24 cellular contexts compared by ENCODE assay signal in genomic region chr10:31477584-31477983, GRCh38.
DNase-seq lines count a peak whose midpoint lies in the region; ATAC-seq, FAIRE-seq and TF ChIP-seq lines count a peak whose summit lies in the region.
"Had no signal": no experiment of that assay in that cellular context is flagged by ENCODE, and none has a peak within 500 bp of the region (broad histone marks: within the 10 kb centered on the region; RNA-seq: fewer than 3 reads in every experiment).

No MANE protein-coding gene starts in this region.

- H3K9ac ChIP-seq in IMR-90 (ENCODE audit: low read depth, low read length): no peak overlapping the region
- no peak overlapping the region for H3K9ac ChIP-seq in astrocyte (ENCODE audit: low read length)

- FAIRE-seq in astrocyte (lab: Jason Lieb, UNC) (no peak), pancreas (lab: Jason Lieb, UNC) (peak; percentile 9)

- H3K14ac ChIP-seq in IMR-90 (replicated peaks; ENCODE audit: low read depth, low read length): no peak overlapping the region

- H2AFZ ChIP-seq in IMR-90 (replicated peaks; ENCODE audit: low read length, poor library complexity): no peak overlapping the region
- no peak overlapping the region for H2AFZ ChIP-seq in astrocyte (ENCODE audit: low read depth, low read length)

- no TSS peak for BruUV-seq in IMR-90 (replicated peaks; lab: Mats Ljungman, UMichigan)

- peaks cover 10% of the 10 kb centered on the region for H3K9me3 Mint-ChIP-seq in astrocyte (ENCODE audit: unreplicated experiment)

- no peak overlapping the region for H2AK9ac ChIP-seq in IMR-90 (replicated peaks; ENCODE audit: low read depth, low read length, poor library complexity)

- H3K18ac ChIP-seq in IMR-90 (ENCODE audit: low read depth, low read length): no peak overlapping the region

- no peaks in the 10 kb centered on the region for H3K9me1 ChIP-seq in IMR-90 (ENCODE audit: insufficient read depth, low read length)

- ATAC-seq in IMR-90 (ENCODE audit: low read depth) (no peak), pancreas (no peak), HG03108 (IDR thresholded peaks at IDR 0.05; ENCODE audit: unreplicated experiment) (no peak), HG03039 (IDR thresholded peaks at IDR 0.05; ENCODE audit: unreplicated experiment) (no peak), HG03460 (IDR thresholded peaks at IDR 0.05; ENCODE audit: unreplicated experiment) (no peak), GM19351 (IDR thresholded peaks at IDR 0.05; ENCODE audit: unreplicated experiment) (no peak)

- CTCF ChIA-PET in IMR-90 (lab: Yijun Ruan, JAX): no interaction called here

- in situ Hi-C loops in IMR-90 (cut with MboI; ENCODE audit: low sequenced_read_pairs): no loop called here

- POLR2A ChIA-PET in IMR-90 (lab: Charles Lee; ENCODE audit: unreplicated experiment): no interaction called here

- no peak overlapping the region for H3K23ac ChIP-seq in IMR-90 (ENCODE audit: low read depth, low read length)

- DNase-seq in IMR-90 (peak; percentile 15), astrocyte (ENCODE audit: low read depth) (peak; percentile 2), fibroblast of gingiva (ENCODE audit: low read depth) (peak; percentile 34), pancreas (no peak)
- DNase-seq: ACHN; C1 segment of cervical spinal cord; Calu3; CD8-positive, alpha-beta memory T cell; DMS153; GDM1; HCEC 1CT; Karpas-422; MG63; NCI-H1417; NCI-H1694 treated with DMSO at 0.1 percent for 48 hours; NCI-H2081 treated with DMSO at 0.1 percent for 48 hours; NCI-H446 treated with DMSO at 0.1 percent for 48 hours; NCI-H526 treated with DMSO at 0.1 percent for 48 hours; Right ventricle myocardium superior; SW 1271 had no signal

- no peak overlapping the region for H2AK5ac ChIP-seq in IMR-90 (ENCODE audit: low read depth, low read length)

- H2BK120ac ChIP-seq in IMR-90 (ENCODE audit: low read depth, low read length): no peak overlapping the region

- H3K27me3 ChIP-seq in IMR-90 (ENCODE audit: control insufficient read depth, insufficient read depth, low read length) (no peaks in the 10 kb centered on the region), astrocyte (ENCODE audit: insufficient read depth, low read length) (no peaks in the 10 kb centered on the region), pancreas (no peaks in the 10 kb centered on the region)
- H3K27me3 ChIP-seq: MG63 had no signal

- H3K56ac ChIP-seq in IMR-90 (ENCODE audit: extremely low read depth, insufficient read depth, low read length): no peak overlapping the region

- TF ChIP-seq POLR2A in IMR-90 (IDR thresholded peaks at IDR 0.05; ENCODE audit: low read depth, low read length): no peak

- H2BK20ac ChIP-seq in IMR-90 (ENCODE audit: low read depth, low read length): no peak overlapping the region

- no peaks in the 10 kb centered on the region for H4K20me1 ChIP-seq in IMR-90 (ENCODE audit: insufficient read depth, low read length)
- peaks cover 3% of the 10 kb centered on the region for H4K20me1 ChIP-seq in astrocyte (ENCODE audit: insufficient read depth, low read length)

- no peak overlapping the region for H3K4me3 Mint-ChIP-seq in astrocyte (ENCODE audit: unreplicated experiment)
- H3K4me3 Mint-ChIP-seq: CD8-positive, alpha-beta memory T cell had no signal

- no peak overlapping the region for H3K4ac ChIP-seq in IMR-90 (ENCODE audit: low read depth, low read length)

- H3K27me3 Mint-ChIP-seq in astrocyte (ENCODE audit: low read depth, unreplicated experiment): no peaks in the 10 kb centered on the region
- H3K27me3 Mint-ChIP-seq: CD8-positive, alpha-beta memory T cell had no signal

- H3K4me1 ChIP-seq in IMR-90 (ENCODE audit: control insufficient read depth, insufficient read depth, low read length): no peaks in the 10 kb centered on the region
- no peaks in the 10 kb centered on the region for H3K4me1 ChIP-seq in astrocyte (ENCODE audit: insufficient read depth, low read length)
- no peaks in the 10 kb centered on the region for H3K4me1 ChIP-seq in pancreas

- WGBS in IMR-90 (ENCODE audit: extremely low coverage in 2 of 2, insufficient read length in 1 of 2), 2 experiments: no CpG with 5 or more reads among the region's 1 CpG
- WGBS in pancreas, 2 donors: 66 to 69% methylated on average over 1 of the region's 1 CpG

- H3K4me1 Mint-ChIP-seq in astrocyte (ENCODE audit: low read depth, unreplicated experiment): no peaks in the 10 kb centered on the region

- H3K36me3 ChIP-seq in IMR-90 (ENCODE audit: control insufficient read depth, insufficient read depth, low read length) (no peaks in the 10 kb centered on the region; the same call in 1 of the 2 replicates), astrocyte (ENCODE audit: insufficient read depth, low read length) (peaks cover 6% of the 10 kb centered on the region), pancreas (no peaks in the 10 kb centered on the region)

- TF ChIP-seq RAD21 in IMR-90 (IDR thresholded peaks at IDR 0.05; ENCODE audit: low read length): no peak

- TF ChIP-seq CTCF in IMR-90 (conservative IDR thresholded peaks at IDR 0.05; ENCODE audit: low read depth, low read length): no peak
- TF ChIP-seq CTCF in astrocyte (IDR thresholded peaks at IDR 0.05; ENCODE audit: insufficient read depth, low read depth, low read length): no peak
- TF ChIP-seq CTCF in pancreas (IDR thresholded peaks at IDR 0.05): no peak

- H3K79me1 ChIP-seq in IMR-90 (ENCODE audit: low read depth in 1 of 2, low read length in 2 of 2): peaks cover 5 to 12% of the 10 kb centered on the region in 2 experiments; a peak in 3 of 4 replicates

- H4K5ac ChIP-seq in IMR-90 (ENCODE audit: low read depth, low read length): no peak overlapping the region

- intact Hi-C loops in IMR-90 (cut with micrococcal nuclease): no loop called here
- intact Hi-C loops in pancreas (cut with DNase I): no loop called here

- no peak overlapping the region for H2BK5ac ChIP-seq in IMR-90 (ENCODE audit: low read depth, low read length, poor library complexity, severe bottlenecking)

- H3K4me3 ChIP-seq in IMR-90 (ENCODE audit: insufficient read depth, low read depth, low read length): no peak overlapping the region
- H3K4me3 ChIP-seq in astrocyte (ENCODE audit: insufficient read depth, low read depth, low read length): no peak overlapping the region
- no peak overlapping the region for H3K4me3 ChIP-seq in pancreas
- H3K4me3 ChIP-seq: MG63 had no signal

- no peak overlapping the region for H2BK15ac ChIP-seq in IMR-90 (ENCODE audit: low read depth, low read length)

- H3K4me2 ChIP-seq in IMR-90 (ENCODE audit: low read depth, low read length) (no peak overlapping the region), astrocyte (ENCODE audit: low read length) (no peak overlapping the region)

- H4K91ac ChIP-seq in IMR-90 (ENCODE audit: insufficient read depth, low read depth, low read length): no peak overlapping the region

- H3K79me2 ChIP-seq in astrocyte (ENCODE audit: insufficient read depth, low read length): peaks cover 20% of the 10 kb centered on the region

- dilution Hi-C loops in IMR-90 (cut with HindIII; ENCODE audit: low sequenced_read_pairs, unreplicated experiment): no loop called here

- H3K9me3 ChIP-seq in IMR-90 (ENCODE audit: control insufficient read depth, insufficient read depth, low read length): peaks cover 3% of the 10 kb centered on the region; the same call in 1 of the 2 replicates
- no peaks in the 10 kb centered on the region for H3K9me3 ChIP-seq in astrocyte (ENCODE audit: insufficient read depth, low read depth, low read length)
- no peaks in the 10 kb centered on the region for H3K9me3 ChIP-seq in pancreas

- no peak overlapping the region for H3K27ac ChIP-seq in IMR-90 (ENCODE audit: insufficient read depth, low read length)
- no peak overlapping the region for H3K27ac ChIP-seq in astrocyte (ENCODE audit: low read depth, low read length)
- H3K27ac ChIP-seq in pancreas: no peak overlapping the region

- H3K27ac Mint-ChIP-seq in astrocyte (ENCODE audit: unreplicated experiment): no peak overlapping the region
- H3K27ac Mint-ChIP-seq: CD8-positive, alpha-beta memory T cell had no signal

- H4K8ac ChIP-seq in IMR-90 (ENCODE audit: low read depth in 2 of 2, low read length in 2 of 2): no peak overlapping the region

- H3K36me3 Mint-ChIP-seq in astrocyte (ENCODE audit: low read depth, unreplicated experiment): peaks cover 19% of the 10 kb centered on the region

TF ChIP-seq in IMR-90, 13 proteins besides CTCF, POLR2A, EP300 and RAD21:
- no peak for TF ChIP-seq SMC3 (IDR thresholded peaks at IDR 0.05; ENCODE audit: low read depth, low read length)
- no peak for TF ChIP-seq USF2 (IDR thresholded peaks at IDR 0.05; ENCODE audit: low read depth, low read length)
- no peak for TF ChIP-seq MAZ (IDR thresholded peaks at IDR 0.05; ENCODE audit: borderline replicate concordance, low read depth, low read length)
- no peak for TF ChIP-seq CHD1 (IDR thresholded peaks at IDR 0.05; ENCODE audit: low read depth, low read length)

Comparison
In these comparisons a context has a peak if more than half of its experiments do, and no peak if none do; other contexts are left out.
1. DNase-seq: peak in IMR-90 (single experiment), astrocyte (single experiment) and fibroblast of gingiva (single experiment); none in pancreas (0 of 6).